In genomic region chrX:56788717-56789122, GRCh38 we compare ENCODE assay signal across 10 cellular contexts. TPM values are rescaled to one million over a fixed set of nuclear protein-coding genes. Genes with fewer than 3 reads are reported as not detected.
DNase-seq lines count a peak whose midpoint lies in the region; ATAC-seq, FAIRE-seq and TF ChIP-seq lines count a peak whose summit lies in the region.
"Had no signal": no experiment of that assay in that cellular context is flagged by ENCODE, and none has a peak within 500 bp of the region (broad histone marks: within the 10 kb centered on the region; RNA-seq: fewer than 3 reads in every experiment).

No MANE protein-coding gene starts in this region.

- H3K9me3 Mint-ChIP-seq in mesothelial cell of epicardium = peaks cover 11% of the 10 kb centered on the region
- H3K9me3 Mint-ChIP-seq: central memory CD8-positive, alpha-beta T cell had no signal

- DNase-seq in HuH-7 (ENCODE audit: low spot score) = peak; percentile 26
- DNase-seq in bronchial epithelial cell (ENCODE audit: low read depth) = peak; percentile 18
- peak; percentile 59 for DNase-seq in posterior vena cava (ENCODE audit: low spot score)
- no peak for DNase-seq in stimulated activated CD4-positive, alpha-beta T cell treated with anti-CD3 and anti-CD28 coated beads, Interleukin-4, amount 100 ng/mL, for 4 hours
- no peak for DNase-seq in tibial artery
- DNase-seq in mesothelial cell of epicardium (ENCODE audit: low spot score in 2 of 2, unreplicated experiment in 2 of 2) = no peak

- peak; percentile 43 for TF ChIP-seq CTCF in bronchial epithelial cell (IDR thresholded peaks at IDR 0.05; ENCODE audit: insufficient read depth, low read length, severe bottlenecking)
- TF ChIP-seq CTCF in tibial artery (IDR thresholded peaks at IDR 0.05) = peak in 1 of 2 experiments; percentile 17
- no peak for TF ChIP-seq CTCF in mesothelial cell of epicardium (IDR thresholded peaks at IDR 0.05; ENCODE audit: unreplicated experiment)

- peaks cover 0 to 9% (median 0%) of the 10 kb centered on the region in 4 donors for H3K4me1 ChIP-seq in tibial artery

- H3K9me3 ChIP-seq in tibial artery = no peaks in the 10 kb centered on the region

- no peaks in the 10 kb centered on the region for H3K4me1 Mint-ChIP-seq in mesothelial cell of epicardium

- no peak overlapping the region for H3K4me3 Mint-ChIP-seq in mesothelial cell of epicardium
- H3K4me3 Mint-ChIP-seq: central memory CD8-positive, alpha-beta T cell had no signal

- H3K4me3 ChIP-seq in bronchial epithelial cell (ENCODE audit: low read depth, low read length) (no peak overlapping the region), tibial artery (no peak overlapping the region)
- H3K4me3 ChIP-seq: SK-N-MC had no signal

- H3K36me3 Mint-ChIP-seq in mesothelial cell of epicardium = peaks cover 14% of the 10 kb centered on the region

- no peak overlapping the region for H3K27ac Mint-ChIP-seq in mesothelial cell of epicardium

- H3K27me3 ChIP-seq in bronchial epithelial cell (ENCODE audit: control insufficient read depth, insufficient read depth, low read length) = no peaks in the 10 kb centered on the region
- H3K27me3 ChIP-seq in tibial artery = no peaks in the 10 kb centered on the region

- intact Hi-C loops in posterior vena cava (cut with DNase I) (no loop called here), tibial artery (cut with DNase I; ENCODE audit: low total_unique reads) (no loop called here)

- ATAC-seq in GM18868 (IDR thresholded peaks at IDR 0.05; ENCODE audit: unreplicated experiment) = peak; percentile 51
- ATAC-seq in HG02798 (IDR thresholded peaks at IDR 0.05; ENCODE audit: poor library complexity, unreplicated experiment) = no peak

- H3K27me3 Mint-ChIP-seq in mesothelial cell of epicardium (ENCODE audit: low read depth) = no peaks in the 10 kb centered on the region
- H3K27me3 Mint-ChIP-seq: central memory CD8-positive, alpha-beta T cell had no signal

- FAIRE-seq in bronchial epithelial cell (lab: Jason Lieb, UNC) = no peak

- H3K36me3 ChIP-seq in bronchial epithelial cell (ENCODE audit: control insufficient read depth, insufficient read depth, low read length) (no peaks in the 10 kb centered on the region), tibial artery (peaks cover 0 to 2% (median 0%) of the 10 kb centered on the region in 3 donors)

- H3K27ac ChIP-seq in tibial artery = no peak overlapping the region
- H3K27ac ChIP-seq: SK-N-MC had no signal

RNA-seq across cellular contexts. Expression of gene NBDY, which starts 59.7 kb away (rescaled TPM):
- total RNA-seq in bronchial epithelial cell (2.6 and 4.2 TPM in 2 replicates), posterior vena cava (10 to 100 TPM; 30.4 to 37.8 TPM), mesothelial cell of epicardium (47.1 to 48.4 TPM (median 47.9 TPM) in 3 replicates)

Comparison
In these comparisons a context has a peak if more than half of its experiments do, and no peak if none do; other contexts are left out.
1. DNase-seq: peak in HuH-7 (single experiment), bronchial epithelial cell (single experiment) and posterior vena cava (single experiment); none in stimulated activated CD4-positive, alpha-beta T cell treated with anti-CD3 and anti-CD28 coated beads, Interleukin-4, amount 100 ng/mL, for 4 hours (0 of 2), tibial artery (0 of 2) and mesothelial cell of epicardium (0 of 2).